8 cellular contexts compared by ENCODE assay signal in genomic region chr12:52139579-52140062, GRCh38. TPM values are rescaled to one million over a fixed set of nuclear protein-coding genes. Genes with fewer than 3 reads are reported as not detected.
A peak's percentile ranks its signal among the peaks of the same experiment; 100 is the strongest.
DNase-seq lines count a peak whose midpoint lies in the region; ATAC-seq and TF ChIP-seq lines count a peak whose summit lies in the region.

No MANE protein-coding gene starts in this region.

- ATAC-seq in naive thymus-derived CD8-positive, alpha-beta T cell, result peak; percentile 80 to 92
- ATAC-seq in GM21515 (IDR thresholded peaks at IDR 0.05; ENCODE audit: unreplicated experiment) (no peak), GM18511 (IDR thresholded peaks at IDR 0.05; ENCODE audit: unreplicated experiment) (no peak), GM21717 (IDR thresholded peaks at IDR 0.05; ENCODE audit: unreplicated experiment) (no peak)

- no peaks in the 10 kb centered on the region for H4K20me1 ChIP-seq in OCI-LY1 (ENCODE audit: insufficient read depth, low read length)

- H3K9me3 Mint-ChIP-seq in naive thymus-derived CD8-positive, alpha-beta T cell, result no peaks in the 10 kb centered on the region

- in situ Hi-C loops in T47D (cut with HindIII; ENCODE audit: low pct_unique_long_range_greater_than_20kb, low sequenced_read_pairs), result no loop called here

- no peaks in the 10 kb centered on the region for H3K9me2 ChIP-seq in OCI-LY1 (ENCODE audit: low read depth, low read length)

- H3F3A ChIP-seq in OCI-LY1 (ENCODE audit: insufficient read depth, low read length), result no peaks in the 10 kb centered on the region

- H3K27me3 ChIP-seq in OCI-LY1 (ENCODE audit: insufficient read depth, low read length), result peaks cover 8% of the 10 kb centered on the region; the same call in 1 of the 2 replicates

- no peak overlapping the region for H3K4me2 ChIP-seq in OCI-LY1 (ENCODE audit: low read length)

- H3K9me3 ChIP-seq in OCI-LY1 (ENCODE audit: low read length), result no peaks in the 10 kb centered on the region

- H3K9ac ChIP-seq in OCI-LY1 (ENCODE audit: low read length), result no peak overlapping the region

- H3K4me1 ChIP-seq in OCI-LY1 (ENCODE audit: insufficient read depth, low read length, severe bottlenecking), result peaks cover 4% of the 10 kb centered on the region

- no peaks in the 10 kb centered on the region for H3K36me3 Mint-ChIP-seq in naive thymus-derived CD8-positive, alpha-beta T cell

- DNase-seq in H4 (ENCODE audit: low spot score) (peak; percentile 52), T47D (ENCODE audit: low read depth in 1 of 2, low spot score in 1 of 2) (peak; percentile 84 to 85)
- peak in 3 of 10 donors; percentile 20 to 38 (median 31) for DNase-seq in naive thymus-derived CD8-positive, alpha-beta T cell

- TF ChIP-seq CTCF in C4-2B (conservative IDR thresholded peaks at IDR 0.05), result peak; percentile 99
- TF ChIP-seq CTCF in OCI-LY1 (IDR thresholded peaks at IDR 0.05; ENCODE audit: low read length), result peak; percentile 97

- no peak overlapping the region for H3K27ac ChIP-seq in C4-2B
- H3K27ac ChIP-seq in OCI-LY1 (ENCODE audit: low read depth, low read length, poor library complexity, severe bottlenecking), result no peak overlapping the region

- H3K79me2 ChIP-seq in OCI-LY1 (ENCODE audit: insufficient read depth, low read length), result no peaks in the 10 kb centered on the region

- H3K27me3 Mint-ChIP-seq in naive thymus-derived CD8-positive, alpha-beta T cell, result peaks cover 4 to 13% (median 8%) of the 10 kb centered on the region in 5 donors

- no peaks in the 10 kb centered on the region for H3K36me3 ChIP-seq in OCI-LY1 (ENCODE audit: insufficient read depth, low read length)

- H3K4me1 Mint-ChIP-seq in naive thymus-derived CD8-positive, alpha-beta T cell, result peaks cover 0 to 2% (median 0%) of the 10 kb centered on the region in 4 donors

- POLR2A ChIA-PET in naive thymus-derived CD8-positive, alpha-beta T cell (lab: Charles Lee), result no interaction called here

- H2AFZ ChIP-seq in OCI-LY1 (ENCODE audit: low read length), result no peak overlapping the region

- H3K4me3 ChIP-seq in OCI-LY1 (ENCODE audit: low read depth, low read length, poor library complexity, severe bottlenecking), result no peak overlapping the region

- H3K4me3 Mint-ChIP-seq in naive thymus-derived CD8-positive, alpha-beta T cell, result no peak overlapping the region

- H3K27ac Mint-ChIP-seq in naive thymus-derived CD8-positive, alpha-beta T cell, result peak overlapping the region in 1 of 10 donors; percentile 8

RNA-seq across cellular contexts. Expression of gene KRT80, which starts 52.2 kb away (rescaled TPM):
- 4.7 and 6.9 TPM in 2 replicates for total RNA-seq in H4 (2014; rRNA removed; shearing (Covaris generic))
- total RNA-seq in naive thymus-derived CD8-positive, alpha-beta T cell, result not detected
- not detected for polyA plus RNA-seq in naive thymus-derived CD8-positive, alpha-beta T cell

Comparison
In these comparisons a context has a peak if more than half of its experiments do, and no peak if none do; other contexts are left out.
1. ATAC-seq: peak in naive thymus-derived CD8-positive, alpha-beta T cell (2 of 2); none in GM21515 (single experiment), GM18511 (single experiment) and GM21717 (single experiment).